ENCODE assay signal across 11 cellular contexts in genomic region chr6:156934054-156934424, GRCh38.
DNase-seq lines count a peak whose midpoint lies in the region; FAIRE-seq and TF ChIP-seq lines count a peak whose summit lies in the region.
"Had no signal": no experiment of that assay in that cellular context is flagged by ENCODE, and none has a peak within 500 bp of the region (broad histone marks: within the 10 kb centered on the region; RNA-seq: fewer than 3 reads in every experiment).

No MANE protein-coding gene starts in this region.

- peaks cover 4% of the 10 kb centered on the region for H3F3A ChIP-seq in smooth muscle cell (ENCODE audit: low read depth)

- H3K27me3 ChIP-seq in Karpas-422 (ENCODE audit: low read length) (no peaks in the 10 kb centered on the region), hepatocyte (no peaks in the 10 kb centered on the region), smooth muscle cell (ENCODE audit: low read depth) (no peaks in the 10 kb centered on the region)

- peaks cover 92% of the 10 kb centered on the region for H3K4me1 ChIP-seq in Karpas-422 (ENCODE audit: low read length)
- H3K4me1 ChIP-seq in hepatocyte (ENCODE audit: insufficient read depth), result peaks cover 35% of the 10 kb centered on the region
- peaks cover 15% of the 10 kb centered on the region for H3K4me1 ChIP-seq in smooth muscle cell (ENCODE audit: low read depth)

- H3K9me3 ChIP-seq in Karpas-422 (ENCODE audit: low read length), result no peaks in the 10 kb centered on the region
- H3K9me3 ChIP-seq in hepatocyte (ENCODE audit: low read depth), result no peaks in the 10 kb centered on the region
- H3K9me3 ChIP-seq in smooth muscle cell (replicated peaks; ENCODE audit: low read depth), result no peaks in the 10 kb centered on the region

- H2AFZ ChIP-seq in Karpas-422 (ENCODE audit: low read length) (no peak overlapping the region), hepatocyte (no peak overlapping the region), smooth muscle cell (ENCODE audit: low read depth) (no peak overlapping the region)

- H3K79me2 ChIP-seq in Karpas-422 (ENCODE audit: low read length), result peaks cover 98% of the 10 kb centered on the region
- peaks cover 81% of the 10 kb centered on the region for H3K79me2 ChIP-seq in hepatocyte
- H3K79me2 ChIP-seq in smooth muscle cell (ENCODE audit: low read depth), result peaks cover 96% of the 10 kb centered on the region

- no peak for TF ChIP-seq POLR2A in GM12891 (IDR thresholded peaks at IDR 0.05; ENCODE audit: low read depth, low read length)

- H3K36me3 ChIP-seq in Karpas-422 (ENCODE audit: insufficient read depth, low read length) (peaks cover 18% of the 10 kb centered on the region; the same call in 1 of the 2 replicates), hepatocyte (replicated peaks; ENCODE audit: insufficient read depth, low read depth) (no peaks in the 10 kb centered on the region), smooth muscle cell (ENCODE audit: low read depth) (no peaks in the 10 kb centered on the region)

- no peaks in the 10 kb centered on the region for H3K9me2 ChIP-seq in Karpas-422 (replicated peaks; ENCODE audit: insufficient read depth, low read length)
- H3K9me2 ChIP-seq in hepatocyte (replicated peaks; ENCODE audit: insufficient read depth), result no peaks in the 10 kb centered on the region

- no peak for TF ChIP-seq CTCF in hepatocyte (IDR thresholded peaks at IDR 0.05; ENCODE audit: poor library complexity)
- no peak for TF ChIP-seq CTCF in smooth muscle cell (IDR thresholded peaks at IDR 0.05; ENCODE audit: borderline replicate concordance, insufficient read depth, poor library complexity, severe bottlenecking)

- H3K27ac ChIP-seq in Karpas-422 (ENCODE audit: low read length) (peak overlapping the region; percentile 57; the same call in 1 of the 2 replicates), hepatocyte (peak overlapping the region; percentile 52), smooth muscle cell (ENCODE audit: low read depth) (peak overlapping the region; percentile 5)

- H3K4me2 ChIP-seq in Karpas-422 (ENCODE audit: low read depth, low read length, poor library complexity, severe bottlenecking) (no peak overlapping the region), hepatocyte (peak overlapping the region; percentile 12), smooth muscle cell (peak overlapping the region; percentile 17)

- DNase-seq in Karpas-422, result no peak
- peak; percentile 81 for DNase-seq in NCI-H345 (lab: John Stamatoyannopoulos, UW)
- DNase-seq in hepatocyte (ENCODE audit: low spot score), result no peak
- DNase-seq in smooth muscle cell (lab: John Stamatoyannopoulos, UW; ENCODE audit: unreplicated experiment), result no peak
- DNase-seq in GM12891 (ENCODE audit: insufficient read length, low spot score), result no peak
- no peak for DNase-seq in MV-4-11 (lab: John Stamatoyannopoulos, UW)
- no peak for DNase-seq in SW 1271 (lab: John Stamatoyannopoulos, UW)
- DNase-seq: activated CD4-positive, alpha-beta memory T cell treated with anti-CD3 and anti-CD28 coated beads, Interleukin-2, amount 10 ng/mL, durations not matched to agents 7 days and 5 days; activated naive CD4-positive, alpha-beta T cell; GOT3 had no signal

- H3K4me3 ChIP-seq in Karpas-422 (ENCODE audit: low read length) (no peak overlapping the region), hepatocyte (no peak overlapping the region), smooth muscle cell (no peak overlapping the region)

- FAIRE-seq in GM12891 (lab: Jason Lieb, UNC), result no peak
- FAIRE-seq: D721Med had no signal

- H4K20me1 ChIP-seq in Karpas-422 (ENCODE audit: insufficient read depth, low read depth, low read length), result no peaks in the 10 kb centered on the region
- H4K20me1 ChIP-seq in hepatocyte (ENCODE audit: insufficient read depth, poor library complexity, severe bottlenecking), result peaks cover 19% of the 10 kb centered on the region
- peaks cover 94% of the 10 kb centered on the region for H4K20me1 ChIP-seq in smooth muscle cell (ENCODE audit: low read depth)

- H3K9ac ChIP-seq in Karpas-422 (ENCODE audit: low read length), result no peak overlapping the region
- H3K9ac ChIP-seq in smooth muscle cell (ENCODE audit: low read depth), result no peak overlapping the region

- WGBS in hepatocyte (ENCODE audit: low lambda C conversion rate, missing lambda C conversion rate), result 41% methylated on average over 1 of the region's 1 CpG
- 69% methylated on average over 1 of the region's 1 CpG for WGBS in smooth muscle cell (ENCODE audit: low lambda C conversion rate)

TF ChIP-seq in GM12891, 5 proteins besides CTCF, POLR2A, EP300 and RAD21:
- TF ChIP-seq PAX5 (IDR thresholded peaks at IDR 0.05; ENCODE audit: insufficient read depth, low read length, severe bottlenecking) (no peak), POLR2AphosphoS5 (IDR thresholded peaks at IDR 0.05; ENCODE audit: low read depth, low read length) (no peak), POU2F2 (IDR thresholded peaks at IDR 0.05; ENCODE audit: low read depth, low read length) (no peak), SPI1 (IDR thresholded peaks at IDR 0.05; ENCODE audit: low read depth, low read length) (no peak), TAF1 (IDR thresholded peaks at IDR 0.05; ENCODE audit: low read depth, low read length) (no peak)

Comparison
In these comparisons a context has a peak if more than half of its experiments do, and no peak if none do; other contexts are left out.
1. H3K27ac ChIP-seq: peak in every context shown above with its lines; median percentile 57 in Karpas-422; 52 in hepatocyte; 5 in smooth muscle cell.